Comparison of ENCODE assay signal across 15 cellular contexts in the genomic region with DNA sequence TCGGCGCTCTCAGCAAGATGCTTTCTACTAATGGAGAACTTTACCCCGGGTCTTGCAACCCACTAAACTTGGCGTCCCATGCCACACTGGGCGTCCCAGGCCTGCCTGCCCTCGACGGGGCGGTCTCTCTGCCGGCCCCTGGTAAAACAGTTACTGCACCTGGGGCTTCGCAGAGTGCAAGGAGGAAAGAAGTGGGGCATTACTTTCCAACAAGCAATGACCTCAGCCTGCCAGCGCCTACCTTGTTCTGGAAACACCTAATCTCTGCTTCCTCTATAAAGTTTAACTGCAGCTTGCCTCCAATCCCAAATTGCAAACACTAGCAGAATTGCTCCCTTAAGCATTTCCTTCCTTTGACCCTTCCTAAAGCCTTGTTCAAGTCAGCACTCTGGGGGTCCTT. TPM values are rescaled to one million over a fixed set of nuclear protein-coding genes. Genes with fewer than 3 reads are reported as not detected.
DNase-seq lines count a peak whose midpoint lies in the region; ATAC-seq, FAIRE-seq and TF ChIP-seq lines count a peak whose summit lies in the region.
"Had no signal": no experiment of that assay in that cellular context is flagged by ENCODE, and none has a peak within 500 bp of the region (broad histone marks: within the 10 kb centered on the region; RNA-seq: fewer than 3 reads in every experiment).

No MANE protein-coding gene starts in this region.

- H4K8ac ChIP-seq in H9 (replicated peaks; ENCODE audit: insufficient read length, low read depth, low read length) = no peak overlapping the region

- no CpG with 5 or more reads among the region's 11 CpGs for WGBS in H9 (ENCODE audit: extremely low coverage, insufficient read length, low lambda C conversion rate)
- 48% methylated on average over 11 of the region's 11 CpGs for WGBS in K562 (ENCODE audit: insufficient coverage, low coverage, missing lambda C conversion rate)
- WGBS in HepG2 (ENCODE audit: low lambda C conversion rate) = 3% methylated on average over 11 of the region's 11 CpGs

- H3K9ac ChIP-seq in H9 (ENCODE audit: extremely low read depth, insufficient read length, low read length) (no peak overlapping the region), K562 (ENCODE audit: insufficient read depth in 1 of 2, low read depth in 2 of 2, low read length in 2 of 2) (peak overlapping the region in 1 of 2 experiments; percentile 89; a peak in 1 of 4 replicates), HepG2 (ENCODE audit: insufficient read depth, low read depth, low read length) (peak overlapping the region; percentile 26; the same call in 1 of the 2 replicates), stomach smooth muscle (ENCODE audit: low read length in 2 of 2) (peak overlapping the region in 1 of 2 donors; percentile 25)

- H3K79me2 ChIP-seq in H9 (ENCODE audit: insufficient read depth, low read length) = no peaks in the 10 kb centered on the region
- peaks cover 15% of the 10 kb centered on the region for H3K79me2 ChIP-seq in K562 (ENCODE audit: control insufficient read depth, insufficient read depth, low read length)
- H3K79me2 ChIP-seq in HepG2 (ENCODE audit: insufficient read depth, low read length) = no peaks in the 10 kb centered on the region

- TF ChIP-seq EP300 in K562 (IDR thresholded peaks at IDR 0.05; ENCODE audit: low read length) (no peak), HepG2 (IDR thresholded peaks at IDR 0.05; ENCODE audit: low read depth in 2 of 2, low read length in 2 of 2) (no peak), HepG2 (CRISPR knock-in tag; IDR thresholded peaks at IDR 0.05; ENCODE audit: borderline replicate concordance) (no peak)

- H4K20me1 ChIP-seq in H9 (ENCODE audit: control insufficient read depth, insufficient read depth, insufficient read length) = no peaks in the 10 kb centered on the region
- no peaks in the 10 kb centered on the region for H4K20me1 ChIP-seq in K562 (replicated peaks; ENCODE audit: control insufficient read depth, insufficient read depth, low read length)
- no peaks in the 10 kb centered on the region for H4K20me1 ChIP-seq in HepG2 (ENCODE audit: insufficient read depth, low read length)

- H3K4me1 Mint-ChIP-seq in H9 = peaks cover 50 to 61% of the 10 kb centered on the region in 2 experiments

- no peak overlapping the region for H3K18ac ChIP-seq in H9 (ENCODE audit: insufficient read length, low read depth, low read length)

- no peak overlapping the region for H3K56ac ChIP-seq in H9 (ENCODE audit: insufficient read length, low read depth, low read length)

- no peak overlapping the region for H4K91ac ChIP-seq in H9 (ENCODE audit: insufficient read length, low read depth, low read length)

- BruUV-seq in K562 (replicated peaks; lab: Mats Ljungman, UMichigan) (no TSS peak), HepG2 (replicated peaks; lab: Mats Ljungman, UMichigan) (no TSS peak)

- no peak overlapping the region for H3T11ph ChIP-seq in H9 (ENCODE audit: low read length)

- peaks cover 78% of the 10 kb centered on the region for H3K27me3 Mint-ChIP-seq in H9 (ENCODE audit: low read depth)

- POLR2A ChIA-PET in K562 (lab: Yijun Ruan, JAX) = interaction anchor here (0.9 to 1.1 kb wide), 3 partner anchors 13 to 30 kb away, joined by 3 to 4 read pairs (median 4); no protein-coding TSS in a partner anchor
- POLR2A ChIA-PET in HepG2 (lab: Yijun Ruan, JAX) = no interaction called here

- H3K4ac ChIP-seq in H9 (ENCODE audit: low read depth, low read length) = no peak overlapping the region

- no peak overlapping the region for H2AK5ac ChIP-seq in H9 (ENCODE audit: insufficient read length, low read length)

- DNase-seq in H9 = no peak
- DNase-seq in K562 (ENCODE audit: extremely low read depth in 1 of 4, low spot score in 3 of 4) = no peak
- no peak for DNase-seq in HepG2 (ENCODE audit: low spot score)
- DNase-seq in activated effector memory CD4-positive, alpha-beta T cell treated with anti-CD3 and anti-CD28 coated beads, Interleukin-2, amount 50 U/mL, for 16 hours = no peak
- DNase-seq in epidermal melanocyte (ENCODE audit: insufficient read length, low spot score) = no peak
- no peak for DNase-seq in NCI-H2171 (lab: John Stamatoyannopoulos, UW)
- DNase-seq: activated CD4-positive, CD25-positive, alpha-beta regulatory T cell treated with anti-CD3 and anti-CD28 coated beads, Interleukin-2, amount 50 U/mL, for 72 hours; activated gamma-delta T cell treated with Interleukin-2 at 50 U/mL for 16 hours; NCI-H1048; NCI-H82; stimulated activated CD4-positive, alpha-beta T cell treated with anti-CD3 and anti-CD28 coated beads, Interleukin-4, amount 100 ng/mL, for 4 hours had no signal

- H3K4me3 ChIP-seq in K562 (no peak overlapping the region), HepG2 (replicated peaks in 1 of 3; ENCODE audit: insufficient read depth in 1 of 3, low read depth in 2 of 3, low read length in 3 of 3) (peak overlapping the region; percentile 58 to 77 (median 68)), stomach smooth muscle (ENCODE audit: low read length in 2 of 2) (peak overlapping the region in 1 of 2 donors; percentile 81)
- H3K4me3 ChIP-seq: SK-N-MC had no signal

- FAIRE-seq in K562 (lab: Jason Lieb, UNC) (no peak), HepG2 (lab: Jason Lieb, UNC) (no peak)

- H4K5ac ChIP-seq in H9 (ENCODE audit: insufficient read length, low read depth, low read length) = no peak overlapping the region

- CTCF ChIA-PET in K562 (lab: Yijun Ruan, JAX; ENCODE audit: low intra/inter-chr PET ratio) (no interaction called here), HepG2 (lab: Yijun Ruan, JAX; ENCODE audit: low intra/inter-chr PET ratio, low total read pairs) (no interaction called here)

- H3K9me3 ChIP-seq in H9 (ENCODE audit: control insufficient read depth, low read depth, low read length) = no peaks in the 10 kb centered on the region
- no peaks in the 10 kb centered on the region for H3K9me3 ChIP-seq in K562 (replicated peaks; ENCODE audit: control insufficient read depth, insufficient read depth, low read depth, low read length)
- H3K9me3 ChIP-seq in HepG2 (ENCODE audit: low read length) = no peaks in the 10 kb centered on the region
- H3K9me3 ChIP-seq in stomach smooth muscle (ENCODE audit: control insufficient read depth in 2 of 2, low read length in 2 of 2) = no peaks in the 10 kb centered on the region
- H3K9me3 ChIP-seq: neutrophil, upper lobe of left lung had no signal

- TF ChIP-seq POLR2A in K562 (conservative IDR thresholded peaks at IDR 0.05) (no peak), HepG2 (IDR thresholded peaks at IDR 0.05; ENCODE audit: insufficient read depth in 1 of 2, low read depth in 2 of 2, low read length in 2 of 2) (no peak)

- no peak overlapping the region for H3K27ac Mint-ChIP-seq in H9

- ATAC-seq in K562 (no peak), HepG2 (no peak)

- H3K79me1 ChIP-seq in H9 (ENCODE audit: insufficient read depth, low read depth, low read length, poor library complexity, severe bottlenecking) = no peaks in the 10 kb centered on the region

- H3K9me3 Mint-ChIP-seq in H9 = peaks cover 0 to 4% of the 10 kb centered on the region in 2 experiments; a peak in 2 of 5 replicates

- in situ Hi-C loops in K562 (cut with MboI) = loop anchor here (5.0 kb wide), 1 partner anchor 83 kb away; no protein-coding TSS in a partner anchor
- in situ Hi-C loops in HepG2 (cut with HindIII; ENCODE audit: extremely low pct_ligation_motif_present, low pct_unique_long_range_greater_than_20kb) = loop anchor here (5.0 kb wide), 2 partner anchors 283 to 398 kb away; no protein-coding TSS in a partner anchor

- no peak overlapping the region for H2BK12ac ChIP-seq in H9 (ENCODE audit: insufficient read length, low read depth, low read length)

- intact Hi-C loops in K562 (cut with micrococcal nuclease) = loop anchor here (5.0 kb wide), 8 partner anchors 88 to 1383 kb away; partner anchors contain the start of gene USP1
- intact Hi-C loops in HepG2 (cut with micrococcal nuclease; ENCODE audit: unreplicated experiment) = loop anchor here (5.0 to 10.0 kb wide), 5 partner anchors 33 to 800 kb away; no protein-coding TSS in a partner anchor

- no peak overlapping the region for H2BK5ac ChIP-seq in H9 (ENCODE audit: insufficient read length, low read length)

- H2AFZ ChIP-seq in H9 (ENCODE audit: low read length) (no peak overlapping the region), K562 (ENCODE audit: low read depth, low read length) (peak overlapping the region; percentile 88; the same call in 1 of the 2 replicates), HepG2 (ENCODE audit: low read length) (no peak overlapping the region)

- H3K9me1 ChIP-seq in K562 (ENCODE audit: control insufficient read depth, insufficient read depth, low read length) = no peaks in the 10 kb centered on the region

- no peak overlapping the region for H2BK15ac ChIP-seq in H9 (ENCODE audit: low read depth, low read length)

- H3K4me2 ChIP-seq in H9 (ENCODE audit: insufficient read depth, insufficient read length, low read length) (peak overlapping the region; percentile 65), K562 (ENCODE audit: insufficient read depth, low read length) (peak overlapping the region; percentile 77), HepG2 (ENCODE audit: low read depth, low read length) (peak overlapping the region; percentile 86)

- no peaks in the 10 kb centered on the region; a peak in 1 of 7 replicates for H3K36me3 Mint-ChIP-seq in H9 (ENCODE audit: insufficient read depth in 1 of 3, low read depth in 3 of 3)

- H2BK20ac ChIP-seq in H9 (ENCODE audit: low read depth, low read length, poor library complexity, severe bottlenecking) = no peak overlapping the region

- H3K23me2 ChIP-seq in H9 (ENCODE audit: insufficient read length, low read depth, low read length, poor library complexity, severe bottlenecking) = peaks cover 19% of the 10 kb centered on the region

- no peak for TF ChIP-seq CTCF in H9 (conservative IDR thresholded peaks at IDR 0.05)
- no peak for TF ChIP-seq CTCF in K562 (IDR thresholded peaks at IDR 0.05 in 2 of 3, conservative IDR thresholded peaks at IDR 0.05 in 1 of 3; ENCODE audit: insufficient read depth in 2 of 3, low read depth in 1 of 3, low read length in 3 of 3)
- TF ChIP-seq CTCF in HepG2 (CRISPR knock-in tag; IDR thresholded peaks at IDR 0.05) = no peak

- H2BK120ac ChIP-seq in H9 (ENCODE audit: low read depth, low read length, poor library complexity, severe bottlenecking) = no peak overlapping the region

- H3K27ac ChIP-seq in H9 (ENCODE audit: insufficient read length, low read depth, low read length) = no peak overlapping the region
- H3K27ac ChIP-seq in K562 (ENCODE audit: extremely low read depth, low read depth, low read length) = no peak overlapping the region
- H3K27ac ChIP-seq in HepG2 (ENCODE audit: extremely low read length, insufficient read depth, low read length) = no peak overlapping the region
- H3K27ac ChIP-seq in stomach smooth muscle (ENCODE audit: low read length) = peak overlapping the region; percentile 90
- H3K27ac ChIP-seq: neutrophil had no signal

- H3K27me3 ChIP-seq in H9 (ENCODE audit: insufficient read depth, low read length) = peaks cover 61% of the 10 kb centered on the region
- H3K27me3 ChIP-seq in K562 (ENCODE audit: control insufficient read depth in 2 of 2, insufficient read depth in 2 of 2, low read length in 2 of 2) = no peaks in the 10 kb centered on the region
- H3K27me3 ChIP-seq in HepG2 (ENCODE audit: control insufficient read depth in 1 of 2, insufficient read depth in 2 of 2, low read length in 2 of 2) = peaks cover 2 to 32% of the 10 kb centered on the region in 2 experiments; a peak in 4 of 5 replicates
- no peaks in the 10 kb centered on the region for H3K27me3 ChIP-seq in stomach smooth muscle (ENCODE audit: control insufficient read depth in 1 of 2, insufficient read depth in 2 of 2, low read length in 2 of 2)
- H3K27me3 ChIP-seq: upper lobe of left lung had no signal

- no peak for TF ChIP-seq RAD21 in K562 (CRISPR knock-in tag; conservative IDR thresholded peaks at IDR 0.05 in 1 of 2, IDR thresholded peaks at IDR 0.05 in 1 of 2)
- no peak for TF ChIP-seq RAD21 in HepG2 (CRISPR knock-in tag; IDR thresholded peaks at IDR 0.05)

- no peak overlapping the region for H3K14ac ChIP-seq in H9 (ENCODE audit: insufficient read depth, low read length)

- no peak overlapping the region for H3K23ac ChIP-seq in H9 (ENCODE audit: insufficient read length, low read depth, low read length)

- H3K36me3 ChIP-seq in K562 (ENCODE audit: control insufficient read depth, insufficient read depth, low read length) (no peaks in the 10 kb centered on the region), HepG2 (replicated peaks in 1 of 2; ENCODE audit: control insufficient read depth in 1 of 2, insufficient read depth in 2 of 2, low read length in 2 of 2) (no peaks in the 10 kb centered on the region), stomach smooth muscle (ENCODE audit: control insufficient read depth in 2 of 2, insufficient read depth in 2 of 2, low read length in 2 of 2) (no peaks in the 10 kb centered on the region)
- H3K36me3 ChIP-seq: neutrophil, upper lobe of left lung had no signal

- H3K4me1 ChIP-seq in H9 (ENCODE audit: insufficient read depth, low read length) (peaks cover 6% of the 10 kb centered on the region; the same call in 1 of the 2 replicates), K562 (replicated peaks in 1 of 2; ENCODE audit: control insufficient read depth in 2 of 2, insufficient read depth in 2 of 2, low read length in 2 of 2) (peaks cover 40 to 51% of the 10 kb centered on the region in 2 experiments), HepG2 (ENCODE audit: insufficient read depth, low read length) (peaks cover 43% of the 10 kb centered on the region), stomach smooth muscle (ENCODE audit: control insufficient read depth, insufficient read depth, low read length) (peaks cover 33% of the 10 kb centered on the region)

- H3K4me3 Mint-ChIP-seq in H9 = peak overlapping the region; percentile 36 to 76

RNA-seq across cellular contexts. Expression of gene NFIA, which starts 27.7 kb away (rescaled TPM):
- total RNA-seq in H9 (2021) (0.35 and 0.70 TPM in 2 replicates), K562 (2014; rRNA removed) (6.5 and 9.5 TPM in 2 replicates), K562 (2014; rRNA removed; fragmentation: Illumina TruSeq; extraction: Trizol) (20.3 and 22.6 TPM in 2 replicates), K562 (2015; rRNA removed; fragmentation: Illumina TruSeq; extraction: Trizol) (16.1 and 16.2 TPM in 2 replicates), K562 (2021) (24.2 and 24.9 TPM in 2 replicates), HepG2 (2016; rRNA removed; fragmentation: Illumina TruSeq; extraction: Trizol) (14.8 and 28.5 TPM in 2 replicates)
- total RNA-seq in K562 (2011; cell fraction: chromatin; rRNA removed; ENCODE audit: low replicate concordance) = 64.5 and 151 TPM in 2 replicates
- total RNA-seq in K562 (2011; cell fraction: nucleolus; rRNA removed) = 18.0 and 29.1 TPM in 2 replicates
- 50.7 and 73.9 TPM in 2 replicates for total RNA-seq in K562 (2011; cell fraction: nucleoplasm; rRNA removed)
- polyA plus RNA-seq in K562 (2011; rRNA removed) (9.8 and 11.5 TPM in 2 replicates), K562 (2014; fragmentation: Illumina TruSeq; extraction: Trizol) (8.5 and 9.1 TPM in 2 replicates), K562 (2014; fragmentation: Nextera tagmentation; extraction: Ambion mirVana) (10 to 100 TPM in 1 of 2 experiments, 1 to 10 TPM in 1; 5.3 to 10.1 TPM), K562 (2014; rRNA removed) (7.0 and 8.6 TPM in 2 replicates), HepG2 (2011; rRNA removed) (14.1 and 14.7 TPM in 2 replicates)
- polyA plus RNA-seq in K562 (2011; cell fraction: cytosol; rRNA removed) = 12.0 and 15.8 TPM in 2 replicates
- polyA plus RNA-seq in K562 (2011; cell fraction: nucleus; rRNA removed) = 17.4 and 18.8 TPM in 2 replicates
- polyA plus RNA-seq in K562 (2012) = 3.9 and 4.2 TPM in 2 replicates
- 37.6 and 46.6 TPM in 2 replicates for polyA minus RNA-seq in K562 (2011; rRNA and poly(A)+ RNA removed)
- 14.5 and 18.2 TPM in 2 replicates for polyA minus RNA-seq in K562 (2011; cell fraction: cytosol; rRNA and poly(A)+ RNA removed)
- polyA minus RNA-seq in K562 (2011; cell fraction: nucleus; rRNA and poly(A)+ RNA removed) = 45.4 and 75.9 TPM in 2 replicates
- 8.1 and 8.4 TPM in 2 replicates for total RNA-seq in HepG2 (2016; cell fraction: cytosol; rRNA removed; fragmentation: Illumina TruSeq; extraction: Trizol; ENCODE audit: low read depth)
- total RNA-seq in HepG2 (2016; cell fraction: insoluble cytoplasmic fraction; rRNA removed; fragmentation: Illumina TruSeq; extraction: Trizol) = 11.5 and 25.9 TPM in 2 replicates
- 7.4 and 7.5 TPM in 2 replicates for total RNA-seq in HepG2 (2016; cell fraction: membrane; rRNA removed; fragmentation: Illumina TruSeq; extraction: Trizol)
- total RNA-seq in HepG2 (2016; cell fraction: nucleus; rRNA removed; fragmentation: Illumina TruSeq; extraction: Trizol) = 110 and 115 TPM in 2 replicates
- polyA plus RNA-seq in HepG2 (2011; cell fraction: cytosol; rRNA removed) = 11.0 and 12.6 TPM in 2 replicates
- polyA plus RNA-seq in HepG2 (2011; cell fraction: nucleus; rRNA removed) = 20.1 and 25.7 TPM in 2 replicates
- 4.5 and 5.7 TPM in 2 replicates for polyA plus RNA-seq in HepG2 (2012)
- 0.64 and 0.71 TPM in 2 replicates for polyA plus RNA-seq in HepG2 (2016; cell fraction: cytosol; fragmentation: Illumina TruSeq; extraction: Trizol; ENCODE audit: low read depth)
- 11.5 and 13.5 TPM in 2 replicates for polyA plus RNA-seq in HepG2 (2016; cell fraction: insoluble cytoplasmic fraction; fragmentation: Illumina TruSeq; extraction: Trizol; ENCODE audit: low read depth)
- 3.0 and 3.1 TPM in 2 replicates for polyA plus RNA-seq in HepG2 (2016; cell fraction: membrane; fragmentation: Illumina TruSeq; extraction: Trizol; ENCODE audit: low read depth)
- 15.9 and 21.9 TPM in 2 replicates for polyA plus RNA-seq in HepG2 (2016; cell fraction: nucleus; fragmentation: Illumina TruSeq; extraction: Trizol; ENCODE audit: insufficient read depth, low read depth)
- 62.5 and 117 TPM in 2 replicates for polyA minus RNA-seq in HepG2 (2011; rRNA and poly(A)+ RNA removed; ENCODE audit: low replicate concordance)
- polyA minus RNA-seq in HepG2 (2011; cell fraction: cytosol; rRNA and poly(A)+ RNA removed) = 18.3 and 19.2 TPM in 2 replicates
- 167 and 202 TPM in 2 replicates for polyA minus RNA-seq in HepG2 (2011; cell fraction: nucleus; rRNA and poly(A)+ RNA removed)
